18 cellular contexts compared by ENCODE assay signal in the genomic region with DNA sequence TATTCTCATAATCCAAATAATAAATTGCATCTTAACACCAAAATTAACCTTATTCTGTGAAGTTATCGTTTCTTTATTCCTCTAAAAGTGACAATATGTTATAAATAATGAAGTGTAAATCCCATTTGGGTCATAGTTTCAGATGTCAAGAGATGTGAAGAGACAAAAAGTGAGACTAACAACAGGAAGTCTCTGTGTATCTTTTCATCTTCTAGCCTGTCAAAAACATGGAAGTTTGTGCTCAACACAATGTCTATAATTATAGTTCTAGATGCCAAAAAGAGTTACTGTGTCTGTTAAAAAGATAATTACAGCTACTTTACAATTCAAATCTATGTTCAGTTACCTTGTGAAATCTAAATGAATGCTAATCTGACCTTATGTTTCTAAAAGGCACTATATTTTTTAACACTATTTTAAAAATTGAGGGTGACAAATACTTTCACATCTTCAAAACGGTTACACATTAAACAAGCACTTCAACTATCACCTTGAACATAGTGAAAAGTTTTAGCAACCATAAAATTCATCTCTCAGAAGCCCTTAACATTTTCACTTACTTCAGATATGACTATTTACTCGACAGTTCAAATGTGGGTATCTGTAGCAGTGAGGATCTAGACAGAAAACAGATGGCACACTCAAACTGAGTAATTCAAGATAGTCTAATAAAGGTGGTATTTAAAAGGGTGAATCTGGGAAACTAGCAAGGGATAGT.
A peak's percentile ranks its signal among the peaks of the same experiment; 100 is the strongest.
DNase-seq lines count a peak whose midpoint lies in the region; ATAC-seq and TF ChIP-seq lines count a peak whose summit lies in the region.
"Had no signal": no experiment of that assay in that cellular context is flagged by ENCODE, and none has a peak within 500 bp of the region (broad histone marks: within the 10 kb centered on the region; RNA-seq: fewer than 3 reads in every experiment).

No MANE protein-coding gene starts in this region.

- TF ChIP-seq POLR2A in ovary (IDR thresholded peaks at IDR 0.05): no peak

- DNase-seq in ovary (no peak), LoVo (ENCODE audit: low spot score) (no peak), nephron progenitor cell (no peak), H7 (no peak)
- DNase-seq: activated CD4-positive, alpha-beta T cell treated with anti-CD3 and anti-CD28 coated beads, Interleukin-2, amount 50 U/mL, for 4 hours; Caco-2; dorsolateral prefrontal cortex; lower lobe of right lung; naive thymus-derived CD4-positive, alpha-beta T cell; NCI-H2171; psoas muscle; spleen had no signal

- no peak overlapping the region for H3K27ac ChIP-seq in ovary
- H3K27ac ChIP-seq: dorsolateral prefrontal cortex, KMS-11, lower lobe of right lung, psoas muscle, spleen had no signal

- H3K4me1 Mint-ChIP-seq in nephron progenitor cell: no peaks in the 10 kb centered on the region

- H3K4me3 ChIP-seq in ovary (no peak overlapping the region), H7 (ENCODE audit: insufficient read depth, low read depth, low read length) (no peak overlapping the region)
- H3K4me3 ChIP-seq: dorsolateral prefrontal cortex, lower lobe of right lung, psoas muscle, spleen had no signal

- intact Hi-C loops in ovary (cut with DNase I): no loop called here

- H3K36me3 ChIP-seq in ovary (no peaks in the 10 kb centered on the region), H7 (replicated peaks; ENCODE audit: control insufficient read depth, insufficient read depth, low read length) (no peaks in the 10 kb centered on the region)
- H3K36me3 ChIP-seq: lower lobe of right lung, spleen had no signal

- no peaks in the 10 kb centered on the region for H3K9me3 ChIP-seq in ovary
- H3K9me3 ChIP-seq: Caco-2, lower lobe of right lung, psoas muscle had no signal

- no peak overlapping the region for H3K27ac Mint-ChIP-seq in nephron progenitor cell
- H3K27ac Mint-ChIP-seq: activated naive CD8-positive, alpha-beta T cell; naive thymus-derived CD4-positive, alpha-beta T cell had no signal

- no peaks in the 10 kb centered on the region for H3K27me3 ChIP-seq in ovary
- H3K27me3 ChIP-seq in H7 (ENCODE audit: control insufficient read depth, insufficient read depth, low read length): no peaks in the 10 kb centered on the region
- H3K27me3 ChIP-seq: dorsolateral prefrontal cortex, spleen had no signal

- H3K9me3 Mint-ChIP-seq in nephron progenitor cell: no peaks in the 10 kb centered on the region

- peaks cover 3% of the 10 kb centered on the region for H3K27me3 Mint-ChIP-seq in nephron progenitor cell (ENCODE audit: low read depth, poor library complexity)
- H3K27me3 Mint-ChIP-seq: activated naive CD8-positive, alpha-beta T cell; naive thymus-derived CD4-positive, alpha-beta T cell had no signal

- no peak overlapping the region for H3K4me3 Mint-ChIP-seq in nephron progenitor cell
- H3K4me3 Mint-ChIP-seq: activated naive CD8-positive, alpha-beta T cell; naive thymus-derived CD4-positive, alpha-beta T cell had no signal

- no peaks in the 10 kb centered on the region for H3K36me3 Mint-ChIP-seq in nephron progenitor cell (ENCODE audit: low read depth)
- H3K36me3 Mint-ChIP-seq: activated naive CD8-positive, alpha-beta T cell; naive thymus-derived CD4-positive, alpha-beta T cell had no signal

- ATAC-seq in GM18907 (IDR thresholded peaks at IDR 0.05; ENCODE audit: unreplicated experiment) (peak; percentile 80), GM21529 (IDR thresholded peaks at IDR 0.05; ENCODE audit: unreplicated experiment) (peak; percentile 53), HG03095 (IDR thresholded peaks at IDR 0.05; ENCODE audit: unreplicated experiment) (peak; percentile 52), HG03565 (IDR thresholded peaks at IDR 0.05; ENCODE audit: unreplicated experiment) (peak; percentile 42)
- ATAC-seq: lower lobe of right lung; naive thymus-derived CD4-positive, alpha-beta T cell; psoas muscle had no signal

- WGBS in ovary, 3 donors: 49 to 64% (median 54%) methylated on average over 3 of the region's 3 CpGs

- no peaks in the 10 kb centered on the region for H3K4me1 ChIP-seq in ovary (ENCODE audit: insufficient read depth)
- H3K4me1 ChIP-seq: Caco-2, lower lobe of right lung, psoas muscle, spleen had no signal

- TF ChIP-seq EP300 in ovary (IDR thresholded peaks at IDR 0.05): no peak

- no peak for TF ChIP-seq CTCF in ovary (IDR thresholded peaks at IDR 0.05)
- TF ChIP-seq CTCF in nephron progenitor cell (IDR thresholded peaks at IDR 0.05): no peak
